In the genomic region with DNA sequence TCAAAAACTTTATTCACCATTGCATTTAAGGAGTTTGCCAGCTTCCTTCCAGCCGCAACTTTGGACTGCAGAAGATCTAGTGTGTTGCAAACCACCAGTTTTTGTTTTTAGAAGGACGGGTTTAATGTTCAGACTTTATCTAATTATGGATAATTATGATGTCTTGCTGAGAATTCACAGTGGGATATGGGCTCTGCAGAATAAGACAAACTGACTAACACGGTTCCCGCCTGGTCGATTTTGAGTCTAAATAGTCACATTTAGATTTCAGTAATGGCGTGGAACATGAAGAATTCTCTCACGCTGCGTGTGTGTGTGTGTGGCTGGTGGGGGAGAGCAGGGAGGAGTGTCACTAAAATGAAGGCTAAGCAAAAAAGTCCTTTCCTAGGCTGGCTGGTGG, we compare ENCODE assay signal across 25 cellular contexts. TPM values are rescaled to one million over a fixed set of nuclear protein-coding genes. Genes with fewer than 3 reads are reported as not detected.
DNase-seq lines count a peak whose midpoint lies in the region; ATAC-seq lines count a peak whose summit lies in the region.
"Had no signal": no experiment of that assay in that cellular context is flagged by ENCODE, and none has a peak within 500 bp of the region (broad histone marks: within the 10 kb centered on the region; RNA-seq: fewer than 3 reads in every experiment).

No MANE protein-coding gene starts in this region.

- CTCF ChIA-PET in activated CD4-positive, alpha-beta memory T cell treated with anti-CD3 and anti-CD28 coated beads for 36 hours (lab: Charles Lee), result interaction anchor here (3.3 kb wide), 1 partner anchor 18 kb away, joined by 11 read pairs; no protein-coding TSS in a partner anchor

- no peaks in the 10 kb centered on the region for H3K27me3 Mint-ChIP-seq in activated CD4-positive, alpha-beta memory T cell treated with anti-CD3 and anti-CD28 coated beads for 36 hours

- H3K4ac ChIP-seq in mesenchymal stem cell (ENCODE audit: low read depth in 1 of 2, low read length in 2 of 2), result no peak overlapping the region

- H3K9me3 Mint-ChIP-seq in activated CD4-positive, alpha-beta memory T cell treated with anti-CD3 and anti-CD28 coated beads for 36 hours, result no peaks in the 10 kb centered on the region

- H4K91ac ChIP-seq in mesenchymal stem cell (ENCODE audit: low read length), result no peak overlapping the region

- POLR2A ChIA-PET in activated CD4-positive, alpha-beta memory T cell treated with anti-CD3 and anti-CD28 coated beads for 36 hours (lab: Charles Lee), result no interaction called here

- peak overlapping the region; percentile 72 for H3K27ac Mint-ChIP-seq in activated CD4-positive, alpha-beta memory T cell treated with anti-CD3 and anti-CD28 coated beads for 36 hours

- no peaks in the 10 kb centered on the region for H4K20me1 ChIP-seq in BLaER1 treated with 17β-estradiol and CSF1 and Interleukin-3, amounts not matched to agents 10 nM and 100 nM

- H2BK120ac ChIP-seq in mesenchymal stem cell (ENCODE audit: low read depth, low read length), result no peak overlapping the region

- H3K4me3 Mint-ChIP-seq in activated CD4-positive, alpha-beta memory T cell treated with anti-CD3 and anti-CD28 coated beads for 36 hours, result no peak overlapping the region

- no peaks in the 10 kb centered on the region for H3K36me3 ChIP-seq in BLaER1 treated with 17β-estradiol and CSF1 and Interleukin-3, amounts not matched to agents 10 nM and 100 nM
- H3K36me3 ChIP-seq in mesenchymal stem cell (ENCODE audit: control insufficient read depth in 1 of 2, insufficient read depth in 2 of 2, low read depth in 1 of 2, low read length in 2 of 2), result no peaks in the 10 kb centered on the region
- H3K36me3 ChIP-seq: BE2C, neutrophil, uterus had no signal

- H3K79me1 ChIP-seq in mesenchymal stem cell (replicated peaks; ENCODE audit: low read length, poor library complexity, severe bottlenecking), result no peaks in the 10 kb centered on the region

- no peak for ATAC-seq in HG02973 (IDR thresholded peaks at IDR 0.05; ENCODE audit: unreplicated experiment)
- ATAC-seq: left ventricle myocardium superior, PC-3 had no signal

- 97% methylated on average over 8 of the region's 8 CpGs for WGBS in mesenchymal stem cell

- no peak overlapping the region for H2BK12ac ChIP-seq in mesenchymal stem cell (ENCODE audit: low read length in 2 of 2)

- H3K4me1 ChIP-seq in BLaER1 treated with 17β-estradiol and CSF1 and Interleukin-3, amounts not matched to agents 10 nM and 100 nM, result peaks cover 16 to 28% (median 24%) of the 10 kb centered on the region in 10 experiments; a peak in 19 of 20 replicates
- H3K4me1 ChIP-seq in mesenchymal stem cell (ENCODE audit: control insufficient read depth, insufficient read depth, low read depth, low read length), result peaks cover 29% of the 10 kb centered on the region
- H3K4me1 ChIP-seq: uterus had no signal

- H2BK15ac ChIP-seq in mesenchymal stem cell (ENCODE audit: low read depth, poor library complexity, severe bottlenecking), result no peak overlapping the region

- H3K27me3 ChIP-seq in BLaER1 treated with 17β-estradiol and CSF1 and Interleukin-3, amounts not matched to agents 10 nM and 100 nM, result peaks cover 0 to 15% (median 0%) of the 10 kb centered on the region in 11 experiments; a peak in 5 of 22 replicates
- H3K27me3 ChIP-seq in mesenchymal stem cell (ENCODE audit: control insufficient read depth in 1 of 2, insufficient read depth in 1 of 2, low read length in 2 of 2), result peaks cover 0 to 28% of the 10 kb centered on the region in 2 experiments
- H3K27me3 ChIP-seq: BE2C, neutrophil, uterus had no signal

- no peak overlapping the region for H2AK5ac ChIP-seq in mesenchymal stem cell (ENCODE audit: low read length, severe bottlenecking)

- H3K9ac ChIP-seq in BLaER1 treated with 17β-estradiol and CSF1 and Interleukin-3, amounts not matched to agents 10 nM and 100 nM, result no peak overlapping the region
- H3K9ac ChIP-seq in mesenchymal stem cell (ENCODE audit: low read length), result no peak overlapping the region

- no peaks in the 10 kb centered on the region for H3K9me3 ChIP-seq in BLaER1 treated with 17β-estradiol and CSF1 and Interleukin-3, amounts not matched to agents 10 nM and 100 nM (replicated peaks in 1 of 11)
- H3K9me3 ChIP-seq in mesenchymal stem cell (ENCODE audit: control insufficient read depth, low read length), result no peaks in the 10 kb centered on the region
- H3K9me3 ChIP-seq: BE2C, neutrophil, uterus had no signal

- no peak overlapping the region for H3K27ac ChIP-seq in BLaER1 treated with 17β-estradiol and CSF1 and Interleukin-3, amounts not matched to agents 10 nM and 100 nM
- H3K27ac ChIP-seq in mesenchymal stem cell (ENCODE audit: low read length, poor library complexity, severe bottlenecking), result no peak overlapping the region
- H3K27ac ChIP-seq: neutrophil, uterus had no signal

- H3K18ac ChIP-seq in mesenchymal stem cell (ENCODE audit: low read depth in 1 of 2, low read length in 2 of 2), result no peak overlapping the region

- peak overlapping the region in 6 of 11 experiments; percentile 71 to 93 (median 84); a peak in 9 of 22 replicates for H3K4me2 ChIP-seq in BLaER1 treated with 17β-estradiol and CSF1 and Interleukin-3, amounts not matched to agents 10 nM and 100 nM
- H3K4me2 ChIP-seq in mesenchymal stem cell (ENCODE audit: low read length, poor library complexity, severe bottlenecking), result no peak overlapping the region

- no peak overlapping the region for H3K4me3 ChIP-seq in BLaER1 treated with 17β-estradiol and CSF1 and Interleukin-3, amounts not matched to agents 10 nM and 100 nM
- H3K4me3 ChIP-seq in mesenchymal stem cell (ENCODE audit: insufficient read depth in 1 of 2, low read depth in 1 of 2, low read length in 2 of 2), result no peak overlapping the region
- H3K4me3 ChIP-seq: uterus had no signal

- no peak overlapping the region for H3K14ac ChIP-seq in mesenchymal stem cell (ENCODE audit: low read length in 2 of 2)

- no peak overlapping the region for H3K23ac ChIP-seq in mesenchymal stem cell (ENCODE audit: low read length in 2 of 2)

- no peaks in the 10 kb centered on the region for H3K36me3 Mint-ChIP-seq in activated CD4-positive, alpha-beta memory T cell treated with anti-CD3 and anti-CD28 coated beads for 36 hours

- H2BK5ac ChIP-seq in mesenchymal stem cell (ENCODE audit: low read depth, low read length, poor library complexity, severe bottlenecking), result no peak overlapping the region

- peaks cover 55% of the 10 kb centered on the region for H3K4me1 Mint-ChIP-seq in activated CD4-positive, alpha-beta memory T cell treated with anti-CD3 and anti-CD28 coated beads for 36 hours (ENCODE audit: low read depth)

- peak; percentile 52 for DNase-seq in NCI-H2171 treated with DMSO at 0.1 percent for 48 hours (lab: John Stamatoyannopoulos, UW)
- no peak for DNase-seq in NCI-H2171 (lab: John Stamatoyannopoulos, UW)
- no peak for DNase-seq in activated CD4-positive, alpha-beta memory T cell treated with anti-CD3 and anti-CD28 coated beads for 36 hours
- peak; percentile 30 for DNase-seq in fibroblast of peridontal ligament (ENCODE audit: extremely low read depth)
- no peak for DNase-seq in mesenchymal stem cell
- DNase-seq in central memory CD4-positive, alpha-beta T cell, result no peak
- DNase-seq: cortex of kidney; HCEC 1CT; left ventricle myocardium superior; NCI-H1048; PC-3; SHP77; stimulated activated CD4-positive, alpha-beta T cell treated with anti-CD3 and anti-CD28 coated beads, Interleukin-4, amount 100 ng/mL, for 4 hours; uterus had no signal

- H2AFZ ChIP-seq in mesenchymal stem cell (ENCODE audit: low read depth, low read length), result no peak overlapping the region

- no peak overlapping the region for H4K8ac ChIP-seq in mesenchymal stem cell (ENCODE audit: low read length)

- intact Hi-C loops in activated CD4-positive, alpha-beta memory T cell treated with anti-CD3 and anti-CD28 coated beads for 36 hours (cut with micrococcal nuclease), result no loop called here

RNA-seq across cellular contexts. Expression of a gene that starts 48.5 kb away (rescaled TPM):
- total RNA-seq in activated CD4-positive, alpha-beta memory T cell treated with anti-CD3 and anti-CD28 coated beads for 36 hours, result not detected
- polyA plus RNA-seq in mesenchymal stem cell (2013, experiment 1 of 2), result not detected
- not detected for polyA plus RNA-seq in mesenchymal stem cell (2013, experiment 2 of 2)
- total RNA-seq: A172; fibroblast of villous mesenchyme; left ventricle myocardium superior; LHCN-M2; mucosa of gallbladder; PC-3; subcutaneous adipose tissue; T-helper 1 cell treated with Interleukin-12 subunit alpha and Interleukin-12 subunit beta and Interleukin-4 antibody, amounts not matched to agents 30 ng/mL and 1 ng/mL, for 36 hours; uterus had no signal
- polyA plus RNA-seq: adipose tissue had no signal

Comparison
In these comparisons a context has a peak if more than half of its experiments do, and no peak if none do; other contexts are left out.
1. DNase-seq: peak in NCI-H2171 treated with DMSO at 0.1 percent for 48 hours (single experiment) and fibroblast of peridontal ligament (single experiment); none in NCI-H2171 (single experiment), activated CD4-positive, alpha-beta memory T cell treated with anti-CD3 and anti-CD28 coated beads for 36 hours (single experiment), mesenchymal stem cell (single experiment) and central memory CD4-positive, alpha-beta T cell (single experiment).